In the genomic region with DNA sequence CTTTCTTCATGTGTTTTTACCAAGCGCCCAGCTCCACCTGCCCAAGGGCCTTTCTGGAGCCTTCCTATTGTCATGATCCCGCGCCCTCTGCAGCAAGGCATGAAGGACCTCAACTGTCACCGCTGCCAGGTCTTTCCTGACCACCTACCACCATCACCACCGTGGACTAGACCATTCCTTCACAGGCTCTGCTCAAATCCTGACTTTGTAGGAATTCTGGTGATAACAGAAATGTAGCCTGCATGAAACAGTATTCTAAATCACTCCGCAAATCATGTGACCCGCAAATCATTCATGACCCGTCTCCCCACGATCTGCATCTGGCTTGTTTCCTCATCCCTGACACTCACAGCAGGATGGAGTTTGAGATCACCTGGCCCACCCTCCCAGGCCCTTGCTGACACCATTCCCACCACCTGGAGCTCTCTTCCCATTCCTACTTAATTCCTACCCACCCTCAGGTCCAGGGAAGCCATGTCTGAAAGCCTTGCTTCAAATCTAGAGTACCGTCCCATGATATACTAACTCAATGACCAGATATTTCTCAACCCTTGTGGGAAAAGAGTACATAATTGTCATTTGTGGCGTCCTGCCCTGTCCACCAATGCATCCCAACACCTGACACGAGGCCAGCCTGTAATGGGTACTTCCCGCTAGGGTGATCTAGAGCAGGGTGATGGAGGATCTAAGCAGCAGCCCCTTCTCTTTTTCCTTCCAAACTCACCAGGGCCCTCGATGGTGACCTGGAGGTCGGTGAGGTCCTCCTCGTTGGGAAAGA, we compare ENCODE assay signal across 1 cellular context.
TF ChIP-seq lines count a peak whose summit lies in the region.

No MANE protein-coding gene starts in this region.

TF ChIP-seq in H1, 55 proteins besides CTCF, POLR2A, EP300 and RAD21:
- peak; percentile 40; the same call in 1 of the 2 replicates for TF ChIP-seq POLR2AphosphoS5 (IDR thresholded peaks at IDR 0.05; ENCODE audit: low read depth, low read length)
- TF ChIP-seq TAF7 (optimal IDR thresholded peaks at IDR 0.05; ENCODE audit: borderline replicate concordance, low read depth, low read length), result no peak
- no peak for TF ChIP-seq SP2 (IDR thresholded peaks at IDR 0.05; ENCODE audit: low read length)
- TF ChIP-seq CTBP2 (IDR thresholded peaks at IDR 0.05; ENCODE audit: borderline replicate concordance, insufficient read depth, insufficient read length, low read length), result no peak
- no peak for TF ChIP-seq SUZ12 (IDR thresholded peaks at IDR 0.05; ENCODE audit: low read length)
- TF ChIP-seq, protein P1, sequence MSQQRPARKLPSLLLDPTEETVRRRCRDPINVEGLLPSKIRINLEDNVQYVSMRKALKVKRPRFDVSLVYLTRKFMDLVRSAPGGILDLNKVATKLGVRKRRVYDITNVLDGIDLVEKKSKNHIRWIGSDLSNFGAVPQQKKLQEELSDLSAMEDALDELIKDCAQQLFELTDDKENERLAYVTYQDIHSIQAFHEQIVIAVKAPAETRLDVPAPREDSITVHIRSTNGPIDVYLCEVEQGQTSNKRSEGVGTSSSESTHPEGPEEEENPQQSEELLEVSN (IDR thresholded peaks at IDR 0.05), result no peak
- TF ChIP-seq CBX8 (IDR thresholded peaks at IDR 0.05; ENCODE audit: borderline replicate concordance, low read depth, low read length), result no peak
- TF ChIP-seq SIX5 (IDR thresholded peaks at IDR 0.05; ENCODE audit: low read depth, low read length), result no peak
